35 cellular contexts compared by ENCODE assay signal in genomic region chr13:46235259-46235658, GRCh38. TPM values are rescaled to one million over a fixed set of nuclear protein-coding genes. Genes with fewer than 3 reads are reported as not detected.
"Had no signal": no experiment of that assay in that cellular context is flagged by ENCODE, and none has a peak within 500 bp of the region (broad histone marks: within the 10 kb centered on the region; RNA-seq: fewer than 3 reads in every experiment).

No MANE protein-coding gene starts in this region.

- H3K4me1 ChIP-seq: adrenal gland, body of pancreas, breast epithelium had no signal

- ATAC-seq: activated CD8-positive, alpha-beta T cell treated with anti-CD3 and anti-CD28 coated beads for 36 hours; activated naive CD4-positive, alpha-beta T cell treated with anti-CD3 and anti-CD28 coated beads, Interleukin-2, amount 50 U/mL, for 72 hours; activated T-cell treated with anti-CD3 and anti-CD28 coated beads, Interleukin-2, amount 50 U/mL, for 4 hours; activated T-cell treated with anti-CD3 and anti-CD28 coated beads, Interleukin-2, amount 50 U/mL, for 72 hours; activated T-helper 17 cell treated with anti-CD3 and anti-CD28 coated beads, Interleukin-2, amount 50 U/mL, for 72 hours; body of pancreas had no signal

- H3K27ac ChIP-seq: adrenal gland, body of pancreas, brain microvascular endothelial cell, breast epithelium, VCaP had no signal

- H3K36me3 ChIP-seq: adrenal gland, brain microvascular endothelial cell, breast epithelium had no signal

- DNase-seq: activated B cell treated with CpG ODN at 0.5 μM for 24 hours; activated CD4-positive, alpha-beta memory T cell treated with anti-CD3 and anti-CD28 coated beads for 36 hours; activated CD4-positive, alpha-beta T cell treated with anti-CD3 and anti-CD28 coated beads for 4 hours; activated CD4-positive, alpha-beta T cell treated with anti-CD3 and anti-CD28 coated beads, Interleukin-2, amount 10 ng/mL, durations not matched to agents 24 days and 14 days; activated CD4-positive, alpha-beta T cell treated with anti-CD3 and anti-CD28 coated beads, Interleukin-2, amount 50 U/mL, for 1 hour; activated CD4-positive, alpha-beta T cell treated with anti-CD3 and anti-CD28 coated beads, Interleukin-2, amount 50 U/mL, for 4 hours; activated CD4-positive, CD25-positive, alpha-beta regulatory T cell treated with anti-CD3 and anti-CD28 coated beads, Interleukin-2, amount 50 U/mL, for 72 hours; activated CD8-positive, alpha-beta memory T cell treated with anti-CD3 and anti-CD28 coated beads, Interleukin-2, amount 50 U/mL, for 4 hours; activated CD8-positive, alpha-beta T cell treated with anti-CD3 and anti-CD28 coated beads for 36 hours; activated effector memory CD4-positive, alpha-beta T cell treated with anti-CD3 and anti-CD28 coated beads, Interleukin-2, amount 50 U/mL, for 16 hours; activated gamma-delta T cell treated with Interleukin-2 at 50 U/mL for 16 hours; activated naive CD4-positive, alpha-beta T cell; activated naive CD4-positive, alpha-beta T cell treated with anti-CD3 and anti-CD28 coated beads for 36 hours; activated naive CD4-positive, alpha-beta T cell treated with anti-CD3 and anti-CD28 coated beads, Interleukin-2, amount 50 U/mL, for 16 hours; activated naive CD8-positive, alpha-beta T cell treated with anti-CD3 and anti-CD28 coated beads for 36 hours; activated T-cell treated with anti-CD3 and anti-CD28 coated beads for 4 hours; activated T-cell treated with anti-CD3 and anti-CD28 coated beads, Interleukin-2, amount 50 U/mL, for 1 hour; activated T-cell treated with anti-CD3 and anti-CD28 coated beads, Interleukin-2, amount 50 U/mL, for 4 hours; activated T-cell treated with anti-CD3 and anti-CD28 coated beads, Interleukin-2, amount 50 U/mL, for 72 hours; adrenal gland; amniotic stem cell; aorta; body of pancreas; brain microvascular endothelial cell; central memory CD4-positive, alpha-beta T cell; T-helper 2 cell; T-helper 9 cell had no signal

- H3K4me3 ChIP-seq: adrenal gland, body of pancreas, breast epithelium had no signal

- FAIRE-seq: astrocyte, colon, TTC549 had no signal

- H3K27me3 ChIP-seq: adrenal gland, body of pancreas, brain microvascular endothelial cell, breast epithelium had no signal

RNA-seq across cellular contexts. Expression of gene LRRC63, which starts 23.5 kb away (rescaled TPM):
- total RNA-seq: activated B cell treated with CpG ODN at 0.5 μM for 24 hours, astrocyte, body of pancreas, cardiac septum had no signal
